ENCODE assay signal across 8 cellular contexts in genomic region chr1:208652300-208653160, GRCh38.
DNase-seq lines count a peak whose midpoint lies in the region; ATAC-seq lines count a peak whose summit lies in the region.

No MANE protein-coding gene starts in this region.

- H3K9me3 ChIP-seq in SJSA1 (replicated peaks): no peaks in the 10 kb centered on the region

- no peak overlapping the region for H3K27ac Mint-ChIP-seq in activated T-cell treated with anti-CD3 and anti-CD28 coated beads, Interleukin-2, amount 50 U/mL, for 24 hours

- H3K27me3 Mint-ChIP-seq in activated T-cell treated with anti-CD3 and anti-CD28 coated beads, Interleukin-2, amount 50 U/mL, for 24 hours: peaks cover 43% of the 10 kb centered on the region

- no peak overlapping the region for H3K4me3 Mint-ChIP-seq in activated T-cell treated with anti-CD3 and anti-CD28 coated beads, Interleukin-2, amount 50 U/mL, for 24 hours

- H3K4me1 ChIP-seq in SJSA1 (replicated peaks): 0 out of 2 replicates have a peak, but pooled peaks cover 3% of the 10 kb centered on the region

- H3K27me3 ChIP-seq in SJSA1 (replicated peaks): no peaks in the 10 kb centered on the region

- no peaks in the 10 kb centered on the region for H3K4me1 Mint-ChIP-seq in activated T-cell treated with anti-CD3 and anti-CD28 coated beads, Interleukin-2, amount 50 U/mL, for 24 hours (ENCODE audit: low read depth)

- no peak overlapping the region for H3K4me3 ChIP-seq in SJSA1

- H3K9me3 Mint-ChIP-seq in activated T-cell treated with anti-CD3 and anti-CD28 coated beads, Interleukin-2, amount 50 U/mL, for 24 hours: no peaks in the 10 kb centered on the region

- no peaks in the 10 kb centered on the region for H3K36me3 ChIP-seq in SJSA1

- ATAC-seq in HG02610 (IDR thresholded peaks at IDR 0.05; ENCODE audit: unreplicated experiment): peak; percentile 87

- H3K36me3 Mint-ChIP-seq in activated T-cell treated with anti-CD3 and anti-CD28 coated beads, Interleukin-2, amount 50 U/mL, for 24 hours (ENCODE audit: low read depth): no peaks in the 10 kb centered on the region

- no peak overlapping the region for H3K27ac ChIP-seq in SJSA1

- DNase-seq in activated T-cell treated with anti-CD3 and anti-CD28 coated beads, Interleukin-2, amount 50 U/mL, for 24 hours: peak; percentile 32
- no peak for DNase-seq in activated T-cell treated with anti-CD3 and anti-CD28 coated beads, Interleukin-2, amount 50 U/mL, for 1 hour
- DNase-seq in NCI-H1105 treated with DMSO at 0.1 percent for 48 hours (lab: John Stamatoyannopoulos, UW) (peak; percentile 90), SJSA1 (ENCODE audit: low read depth in 1 of 2, low spot score in 2 of 2) (peak; percentile 53 to 57), cerebellar cortex (ENCODE audit: low spot score) (peak; percentile 78), left kidney (ENCODE audit: low read depth, low spot score) (peak; percentile 89)
- DNase-seq in stimulated activated CD8-positive, alpha-beta memory T cell treated with anti-CD3 and anti-CD28 coated beads, Interleukin-4, amount 100 ng/mL, for 48 hours: peak; percentile 43
